ENCODE assay signal across 18 cellular contexts in genomic region chr20:1405801-1406200, GRCh38. TPM values are rescaled to one million over a fixed set of nuclear protein-coding genes. Genes with fewer than 3 reads are reported as not detected.
DNase-seq lines count a peak whose midpoint lies in the region; ATAC-seq, FAIRE-seq and TF ChIP-seq lines count a peak whose summit lies in the region.
"Had no signal": no experiment of that assay in that cellular context is flagged by ENCODE, and none has a peak within 500 bp of the region (broad histone marks: within the 10 kb centered on the region; RNA-seq: fewer than 3 reads in every experiment).

No MANE protein-coding gene starts in this region.

- CTCF ChIA-PET in Panc1 (lab: Charles Lee): no interaction called here
- CTCF ChIA-PET in activated CD4-positive, alpha-beta memory T cell treated with anti-CD3 and anti-CD28 coated beads for 36 hours (lab: Charles Lee): no interaction called here

- no peak overlapping the region for H3K27ac Mint-ChIP-seq in activated CD4-positive, alpha-beta memory T cell treated with anti-CD3 and anti-CD28 coated beads for 36 hours
- H3K27ac Mint-ChIP-seq: CD4-positive, alpha-beta memory T cell had no signal

- H3K27me3 Mint-ChIP-seq in activated CD4-positive, alpha-beta memory T cell treated with anti-CD3 and anti-CD28 coated beads for 36 hours: peaks cover 6% of the 10 kb centered on the region

- H3K4me3 ChIP-seq in Panc1 (ENCODE audit: low read depth in 2 of 2, low read length in 2 of 2) (no peak overlapping the region), bronchial epithelial cell (ENCODE audit: low read depth, low read length) (no peak overlapping the region), mucosa of descending colon (no peak overlapping the region)
- H3K4me3 ChIP-seq: GM23248 had no signal

- no peak for TF ChIP-seq CTCF in Panc1 (IDR thresholded peaks at IDR 0.05)
- TF ChIP-seq CTCF in bronchial epithelial cell (IDR thresholded peaks at IDR 0.05; ENCODE audit: insufficient read depth, low read length, severe bottlenecking): no peak
- no peak for TF ChIP-seq CTCF in mucosa of descending colon (IDR thresholded peaks at IDR 0.05)

- H3K9me3 ChIP-seq in Panc1 (ENCODE audit: control insufficient read depth, insufficient read depth, low read depth, low read length) (peaks cover 19% of the 10 kb centered on the region; the same call in 1 of the 2 replicates), mucosa of descending colon (no peaks in the 10 kb centered on the region)

- POLR2A ChIA-PET in Panc1 (lab: Charles Lee): no interaction called here
- POLR2A ChIA-PET in activated CD4-positive, alpha-beta memory T cell treated with anti-CD3 and anti-CD28 coated beads for 36 hours (lab: Charles Lee): no interaction called here

- DNase-seq in Panc1 (ENCODE audit: low read depth, low spot score) (no peak), bronchial epithelial cell (ENCODE audit: low read depth) (no peak), mucosa of descending colon (no peak), cerebellum (ENCODE audit: low spot score) (no peak), medulla oblongata (ENCODE audit: extremely low spot score) (no peak)
- no peak for DNase-seq in activated CD4-positive, alpha-beta memory T cell treated with anti-CD3 and anti-CD28 coated beads for 36 hours
- DNase-seq: C1 segment of cervical spinal cord; Calu3; CD4-positive, alpha-beta memory T cell; COR-L47; DMS53; DMS79 treated with DMSO at 0.1 percent for 48 hours; GF-D8; GM23248; H7; HCEC 1CT had no signal

- H3K27me3 ChIP-seq in Panc1 (ENCODE audit: control insufficient read depth, insufficient read depth, low read length) (no peaks in the 10 kb centered on the region), bronchial epithelial cell (ENCODE audit: control insufficient read depth, insufficient read depth, low read length) (no peaks in the 10 kb centered on the region)

- H3K27ac ChIP-seq in Panc1 (ENCODE audit: low read length): peak overlapping the region; percentile 80
- H3K27ac ChIP-seq: GM23248 had no signal

- no TSS peak for BruUV-seq in Panc1 (replicated peaks; lab: Mats Ljungman, UMichigan)

- H3K36me3 ChIP-seq in Panc1 (ENCODE audit: control insufficient read depth, insufficient read depth, low read length) (no peaks in the 10 kb centered on the region), bronchial epithelial cell (ENCODE audit: control insufficient read depth, insufficient read depth, low read length) (no peaks in the 10 kb centered on the region), mucosa of descending colon (ENCODE audit: low read depth) (no peaks in the 10 kb centered on the region)

- in situ Hi-C loops in Panc1 (cut with HindIII; ENCODE audit: low pct_unique_long_range_greater_than_20kb, low sequenced_read_pairs): no loop called here

- peaks cover 3% of the 10 kb centered on the region for H3K36me3 Mint-ChIP-seq in activated CD4-positive, alpha-beta memory T cell treated with anti-CD3 and anti-CD28 coated beads for 36 hours

- intact Hi-C loops in Panc1 (cut with micrococcal nuclease; ENCODE audit: unreplicated experiment): no loop called here
- intact Hi-C loops in mucosa of descending colon (cut with DNase I, micrococcal nuclease): no loop called here
- intact Hi-C loops in activated CD4-positive, alpha-beta memory T cell treated with anti-CD3 and anti-CD28 coated beads for 36 hours (cut with micrococcal nuclease): no loop called here

- peak; percentile 36 for FAIRE-seq in bronchial epithelial cell (lab: Jason Lieb, UNC)
- FAIRE-seq: GM19239, H1 had no signal

- peaks cover 17% of the 10 kb centered on the region for H3K4me1 ChIP-seq in Panc1 (ENCODE audit: control insufficient read depth, insufficient read depth, low read length)
- H3K4me1 ChIP-seq in mucosa of descending colon (ENCODE audit: low read depth): peaks cover 15% of the 10 kb centered on the region

- ATAC-seq in Panc1 (no peak), mucosa of descending colon (peak; percentile 37)

- peaks cover 3% of the 10 kb centered on the region for H3K9me3 Mint-ChIP-seq in activated CD4-positive, alpha-beta memory T cell treated with anti-CD3 and anti-CD28 coated beads for 36 hours

- H3K4me3 Mint-ChIP-seq in activated CD4-positive, alpha-beta memory T cell treated with anti-CD3 and anti-CD28 coated beads for 36 hours: no peak overlapping the region
- H3K4me3 Mint-ChIP-seq: CD4-positive, alpha-beta memory T cell had no signal

- peaks cover 8% of the 10 kb centered on the region for H3K4me1 Mint-ChIP-seq in activated CD4-positive, alpha-beta memory T cell treated with anti-CD3 and anti-CD28 coated beads for 36 hours (ENCODE audit: low read depth)

RNA-seq across cellular contexts. Expression of gene FKBP1A, which starts 12.9 kb away (rescaled TPM):
- 695 TPM for total RNA-seq in Panc1 (2021; ENCODE audit: unreplicated experiment)
- polyA plus RNA-seq in Panc1 (2012; ENCODE audit: insufficient read length): 830 TPM
- 46.9 and 69.3 TPM in 2 replicates for total RNA-seq in bronchial epithelial cell
- 100 to 1,000 TPM; 168 to 326 (median 300) TPM for total RNA-seq in mucosa of descending colon
- 100 to 1,000 TPM; 247 to 252 TPM for total RNA-seq in activated CD4-positive, alpha-beta memory T cell treated with anti-CD3 and anti-CD28 coated beads for 36 hours
- total RNA-seq in cerebellum: 73.8 TPM
